10 cellular contexts compared by ENCODE assay signal in genomic region chr7:1979591-1980560, GRCh38.
DNase-seq lines count a peak whose midpoint lies in the region; ATAC-seq and TF ChIP-seq lines count a peak whose summit lies in the region.
"Had no signal": no experiment of that assay in that cellular context is flagged by ENCODE, and none has a peak within 500 bp of the region (broad histone marks: within the 10 kb centered on the region; RNA-seq: fewer than 3 reads in every experiment).

No MANE protein-coding gene starts in this region.

- TF ChIP-seq RAD21 in Ishikawa (IDR thresholded peaks at IDR 0.05; ENCODE audit: low read depth) = no peak

- peaks cover 6% of the 10 kb centered on the region for H3K36me3 Mint-ChIP-seq in T-helper 2 cell treated with Interferon-gamma antibody and Interleukin-4, amounts not matched to agents 5 μg/mL and 100 μg/mL, for 36 hours (ENCODE audit: low read depth)

- no peak for TF ChIP-seq CTCF in GM12865 (IDR thresholded peaks at IDR 0.05; ENCODE audit: insufficient read depth, low read depth, low read length, missing control alignments)

- no peak overlapping the region for H3K4me3 ChIP-seq in GM12865 (ENCODE audit: low read depth, low read length)

- DNase-seq in GM12865 (ENCODE audit: low read depth) (peak; percentile 66), left kidney (ENCODE audit: low read depth, low spot score) (peak; percentile 64), left lobe of liver (ENCODE audit: low spot score) (no peak), NCI-H2227 (lab: John Stamatoyannopoulos, UW; ENCODE audit: unreplicated experiment) (no peak)
- no peak for DNase-seq in T-helper 2 cell treated with Interferon-gamma antibody and Interleukin-4, amounts not matched to agents 5 μg/mL and 100 μg/mL, for 36 hours (ENCODE audit: low spot score)
- no peak for DNase-seq in activated naive CD4-positive, alpha-beta T cell treated with Interleukin-2 at 50 U/mL for 16 hours
- DNase-seq: CD4-positive, alpha-beta T cell; NCI-H1105 had no signal

- no peak overlapping the region for H3K4me3 Mint-ChIP-seq in T-helper 2 cell treated with Interferon-gamma antibody and Interleukin-4, amounts not matched to agents 5 μg/mL and 100 μg/mL, for 36 hours
- H3K4me3 Mint-ChIP-seq: CD4-positive, alpha-beta T cell had no signal

- ATAC-seq in GM21515 (IDR thresholded peaks at IDR 0.05; ENCODE audit: unreplicated experiment) = peak; percentile 66
- no peak for ATAC-seq in left lobe of liver

- no peak for TF ChIP-seq EP300 in Ishikawa (IDR thresholded peaks at IDR 0.05; ENCODE audit: borderline replicate concordance)

- H3K27me3 Mint-ChIP-seq in T-helper 2 cell treated with Interferon-gamma antibody and Interleukin-4, amounts not matched to agents 5 μg/mL and 100 μg/mL, for 36 hours (ENCODE audit: low read depth) = no peaks in the 10 kb centered on the region
- H3K27me3 Mint-ChIP-seq: CD4-positive, alpha-beta T cell had no signal

- H3K9me3 Mint-ChIP-seq in T-helper 2 cell treated with Interferon-gamma antibody and Interleukin-4, amounts not matched to agents 5 μg/mL and 100 μg/mL, for 36 hours = no peaks in the 10 kb centered on the region
- H3K9me3 Mint-ChIP-seq: CD4-positive, alpha-beta T cell had no signal

- peaks cover 4% of the 10 kb centered on the region for H3K4me1 Mint-ChIP-seq in T-helper 2 cell treated with Interferon-gamma antibody and Interleukin-4, amounts not matched to agents 5 μg/mL and 100 μg/mL, for 36 hours (ENCODE audit: low read depth)

- no peak overlapping the region for H3K27ac Mint-ChIP-seq in T-helper 2 cell treated with Interferon-gamma antibody and Interleukin-4, amounts not matched to agents 5 μg/mL and 100 μg/mL, for 36 hours
- H3K27ac Mint-ChIP-seq: CD4-positive, alpha-beta T cell had no signal

TF ChIP-seq in Ishikawa, 13 proteins besides CTCF, POLR2A, EP300 and RAD21:
- TF ChIP-seq YY1 (IDR thresholded peaks at IDR 0.05; ENCODE audit: low read depth) (0 out of 2 replicates have a peak, but pooled peaks have one; percentile 14), EGR1 (IDR thresholded peaks at IDR 0.05) (peak; percentile 97), NFIC (IDR thresholded peaks at IDR 0.05) (no peak), TCF12 (IDR thresholded peaks at IDR 0.05; ENCODE audit: low read depth) (peak; percentile 73), MAX (IDR thresholded peaks at IDR 0.05) (no peak)

Comparison
In these comparisons a context has a peak if more than half of its experiments do, and no peak if none do; other contexts are left out.
1. DNase-seq: peak in GM12865 (single experiment) and left kidney (single experiment); none in left lobe of liver (single experiment), NCI-H2227 (single experiment), T-helper 2 cell treated with Interferon-gamma antibody and Interleukin-4, amounts not matched to agents 5 μg/mL and 100 μg/mL, for 36 hours (single experiment) and activated naive CD4-positive, alpha-beta T cell treated with Interleukin-2 at 50 U/mL for 16 hours (single experiment).